30 cellular contexts compared by ENCODE assay signal in genomic region chr16:5925850-5926249, GRCh38.
"Had no signal": no experiment of that assay in that cellular context is flagged by ENCODE, and none has a peak within 500 bp of the region (broad histone marks: within the 10 kb centered on the region; RNA-seq: fewer than 3 reads in every experiment).

No MANE protein-coding gene starts in this region.

- H3K4me3 ChIP-seq: adrenal gland, body of pancreas, colonic mucosa had no signal

- H3K4me1 Mint-ChIP-seq: activated B cell treated with CpG ODN at 0.5 μM for 24 hours; activated CD8-positive, alpha-beta memory T cell treated with anti-CD3 and anti-CD28 coated beads, Interleukin-2, amount 10 ng/mL, durations not matched to agents 7 days and 5 days; activated naive CD4-positive, alpha-beta T cell treated with anti-CD3 and anti-CD28 coated beads, Interleukin-2, amount 50 U/mL, for 24 hours; activated naive CD8-positive, alpha-beta T cell treated with anti-CD3 and anti-CD28 coated beads for 36 hours; activated naive CD8-positive, alpha-beta T cell treated with anti-CD3 and anti-CD28 coated beads, Interleukin-2, amount 50 U/mL, for 24 hours; T-helper 17 cell had no signal

- H3K36me3 ChIP-seq: adrenal gland, colonic mucosa, WERI-Rb-1 had no signal

- H3K4me1 ChIP-seq: adrenal gland, body of pancreas, colonic mucosa had no signal

- H3K27ac ChIP-seq: adrenal gland, body of pancreas, colonic mucosa, WERI-Rb-1 had no signal

- H3K9me3 ChIP-seq: adrenal gland, body of pancreas, colonic mucosa had no signal

- H3K27ac Mint-ChIP-seq: activated B cell treated with CpG ODN at 0.5 μM for 24 hours; activated CD8-positive, alpha-beta memory T cell treated with anti-CD3 and anti-CD28 coated beads, Interleukin-2, amount 10 ng/mL, durations not matched to agents 7 days and 5 days; activated CD8-positive, alpha-beta T cell treated with anti-CD3 and anti-CD28 coated beads, Interleukin-2, amount 10 ng/mL, durations not matched to agents 7 days and 5 days; activated naive CD4-positive, alpha-beta T cell treated with anti-CD3 and anti-CD28 coated beads for 36 hours; activated naive CD4-positive, alpha-beta T cell treated with anti-CD3 and anti-CD28 coated beads, Interleukin-2, amount 50 U/mL, for 24 hours; activated naive CD8-positive, alpha-beta T cell treated with anti-CD3 and anti-CD28 coated beads for 36 hours; activated naive CD8-positive, alpha-beta T cell treated with anti-CD3 and anti-CD28 coated beads, Interleukin-2, amount 50 U/mL, for 24 hours; activated T-helper 1 cell treated with anti-CD3 and anti-CD28 coated beads, Interleukin-12 subunit alpha, Interleukin-12 subunit beta, Interleukin-2, Interleukin-4 antibody, amounts not matched to agents 30 ng/mL and 10 ng/mL and 1 ng/mL, durations not matched to agents 14 hours and 24 hours and 36 hours; activated T-helper 2 cell treated with anti-CD3 and anti-CD28 coated beads, Interferon-gamma antibody, Interleukin-2, Interleukin-4, amounts not matched to agents 10 μg/mL and 5 μg/mL and 100 μg/mL, durations not matched to agents 14 hours and 24 hours and 36 hours; T-helper 17 cell; T-helper 2 cell treated with Interferon-gamma antibody and Interleukin-4, amounts not matched to agents 5 μg/mL and 100 μg/mL, for 36 hours had no signal

- H3K36me3 Mint-ChIP-seq: activated CD8-positive, alpha-beta memory T cell treated with anti-CD3 and anti-CD28 coated beads, Interleukin-2, amount 10 ng/mL, durations not matched to agents 7 days and 5 days; activated naive CD4-positive, alpha-beta T cell treated with anti-CD3 and anti-CD28 coated beads, Interleukin-2, amount 50 U/mL, for 24 hours; activated naive CD8-positive, alpha-beta T cell treated with anti-CD3 and anti-CD28 coated beads for 36 hours had no signal

- H3K4me3 Mint-ChIP-seq: activated B cell treated with CpG ODN at 0.5 μM for 24 hours; activated CD8-positive, alpha-beta memory T cell treated with anti-CD3 and anti-CD28 coated beads, Interleukin-2, amount 10 ng/mL, durations not matched to agents 7 days and 5 days; activated CD8-positive, alpha-beta T cell treated with anti-CD3 and anti-CD28 coated beads, Interleukin-2, amount 10 ng/mL, durations not matched to agents 7 days and 5 days; activated naive CD4-positive, alpha-beta T cell treated with anti-CD3 and anti-CD28 coated beads for 36 hours; activated naive CD4-positive, alpha-beta T cell treated with anti-CD3 and anti-CD28 coated beads, Interleukin-2, amount 50 U/mL, for 24 hours; activated naive CD8-positive, alpha-beta T cell treated with anti-CD3 and anti-CD28 coated beads for 36 hours; activated naive CD8-positive, alpha-beta T cell treated with anti-CD3 and anti-CD28 coated beads, Interleukin-2, amount 50 U/mL, for 24 hours; activated T-helper 1 cell treated with anti-CD3 and anti-CD28 coated beads, Interleukin-12 subunit alpha, Interleukin-12 subunit beta, Interleukin-2, Interleukin-4 antibody, amounts not matched to agents 30 ng/mL and 10 ng/mL and 1 ng/mL, durations not matched to agents 14 hours and 24 hours and 36 hours; T-helper 17 cell; T-helper 2 cell treated with Interferon-gamma antibody and Interleukin-4, amounts not matched to agents 5 μg/mL and 100 μg/mL, for 36 hours had no signal

- H3K27me3 ChIP-seq: adrenal gland, body of pancreas, colonic mucosa had no signal

- DNase-seq: activated B cell treated with CpG ODN at 0.5 μM for 24 hours; activated CD4-positive, alpha-beta T cell treated with anti-CD3 and anti-CD28 coated beads for 48 hours; activated CD4-positive, alpha-beta T cell treated with anti-CD3 and anti-CD28 coated beads, Interleukin-2, amount 50 U/mL, for 1 hour; activated CD4-positive, alpha-beta T cell treated with anti-CD3 and anti-CD28 coated beads, Interleukin-2, amount 50 U/mL, for 48 hours; activated CD8-positive, alpha-beta memory T cell treated with anti-CD3 and anti-CD28 coated beads, Interleukin-2, amount 10 ng/mL, durations not matched to agents 7 days and 5 days; activated CD8-positive, alpha-beta memory T cell treated with anti-CD3 and anti-CD28 coated beads, Interleukin-2, amount 50 U/mL, for 4 hours; activated CD8-positive, alpha-beta T cell treated with anti-CD3 and anti-CD28 coated beads, Interleukin-2, amount 10 ng/mL, durations not matched to agents 7 days and 5 days; activated effector memory CD4-positive, alpha-beta T cell treated with anti-CD3 and anti-CD28 coated beads, Interleukin-2, amount 50 U/mL, for 16 hours; activated naive CD4-positive, alpha-beta T cell treated with anti-CD3 and anti-CD28 coated beads for 36 hours; activated naive CD8-positive, alpha-beta T cell treated with anti-CD3 and anti-CD28 coated beads for 36 hours; activated naive CD8-positive, alpha-beta T cell treated with anti-CD3 and anti-CD28 coated beads, Interleukin-2, amount 50 U/mL, for 24 hours; activated T-cell treated with anti-CD3 and anti-CD28 coated beads, Interleukin-2, amount 50 U/mL, for 1 hour; activated T-cell treated with anti-CD3 and anti-CD28 coated beads, Interleukin-2, amount 50 U/mL, for 48 hours; adrenal gland; amygdala; aorta; body of pancreas; central memory CD4-positive, alpha-beta T cell; cerebellar nuclear complex; colonic mucosa; effector CD8-positive, alpha-beta T cell; foreskin fibroblast; head of caudate nucleus; T-helper 17 cell; T1000; WERI-Rb-1 had no signal

- H3K27me3 Mint-ChIP-seq: activated B cell treated with CpG ODN at 0.5 μM for 24 hours; activated CD8-positive, alpha-beta memory T cell treated with anti-CD3 and anti-CD28 coated beads, Interleukin-2, amount 10 ng/mL, durations not matched to agents 7 days and 5 days; activated naive CD4-positive, alpha-beta T cell treated with anti-CD3 and anti-CD28 coated beads, Interleukin-2, amount 50 U/mL, for 24 hours; activated naive CD8-positive, alpha-beta T cell treated with anti-CD3 and anti-CD28 coated beads, Interleukin-2, amount 50 U/mL, for 24 hours; T-helper 17 cell had no signal
